In the genomic region with DNA sequence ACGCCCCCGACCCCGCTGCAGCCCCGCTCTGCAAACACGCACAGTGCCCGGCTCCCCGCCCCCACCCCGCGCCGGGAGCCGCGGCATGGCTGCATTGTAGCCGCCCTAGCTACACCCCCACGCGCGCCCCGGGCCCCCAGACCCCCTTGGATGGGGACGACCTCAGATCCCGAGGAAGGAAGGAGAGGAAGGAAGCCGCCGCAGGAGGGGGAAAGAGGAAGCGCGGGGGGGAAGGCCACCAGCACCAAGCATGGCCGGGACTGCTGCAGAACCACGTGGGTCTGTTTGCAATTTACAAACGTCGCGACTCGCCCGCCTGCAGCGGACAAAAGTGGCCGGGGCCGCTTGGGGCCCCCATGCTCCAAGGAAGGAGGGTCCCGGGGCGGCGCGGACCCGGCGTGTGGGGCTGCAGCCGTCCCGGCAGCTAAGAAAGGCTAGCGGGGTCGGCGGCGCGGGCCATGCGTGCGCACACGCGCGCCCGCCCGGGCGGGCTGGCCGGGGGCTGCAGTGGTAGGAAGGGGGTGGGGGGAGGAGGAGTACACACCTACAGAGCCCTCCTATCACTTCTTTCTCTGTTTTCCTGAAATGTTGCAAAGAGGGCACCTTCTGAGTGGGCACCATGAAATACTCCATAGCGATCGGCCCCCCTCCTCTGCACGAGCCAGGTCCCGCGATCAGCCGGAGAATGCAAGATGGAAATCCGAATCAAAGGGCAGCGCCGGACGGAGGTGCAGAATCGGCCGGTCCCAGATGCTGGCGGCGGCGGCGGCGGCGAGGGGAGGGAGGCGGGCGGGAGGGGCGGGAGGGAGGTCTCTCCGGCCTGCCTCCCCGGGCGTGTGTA, we compare ENCODE assay signal across 1 cellular context.
TF ChIP-seq lines count a peak whose summit lies in the region.

No MANE protein-coding gene starts in this region.

TF ChIP-seq in GM12878, 131 proteins besides CTCF, POLR2A, EP300 and RAD21 (continued from another document):
- TF ChIP-seq CBX3 (IDR thresholded peaks at IDR 0.05; ENCODE audit: borderline replicate concordance, low read depth) (no peak), KLF5 (IDR thresholded peaks at IDR 0.05; ENCODE audit: partially characterized antibody) (no peak), CREM (IDR thresholded peaks at IDR 0.05; ENCODE audit: low read depth) (no peak), ZNF274 (IDR thresholded peaks at IDR 0.05; ENCODE audit: insufficient read depth, insufficient read length) (no peak), RAD51 (IDR thresholded peaks at IDR 0.05) (no peak), EED (IDR thresholded peaks at IDR 0.05; ENCODE audit: low read depth) (no peak), IKZF1 (conservative IDR thresholded peaks at IDR 0.05) (no peak), ZBED1 (IDR thresholded peaks at IDR 0.05; ENCODE audit: borderline replicate concordance) (no peak), CHD2 (IDR thresholded peaks at IDR 0.05; ENCODE audit: borderline replicate concordance, low read depth, low read length) (no peak), TAF1 (IDR thresholded peaks at IDR 0.05; ENCODE audit: borderline replicate concordance, low read depth, low read length) (peak; percentile 27; the same call in 1 of the 2 replicates), SIN3A (IDR thresholded peaks at IDR 0.05; ENCODE audit: low read depth, low read length) (peak; percentile 68), PML (IDR thresholded peaks at IDR 0.05; ENCODE audit: low read length) (no peak), SUZ12 (IDR thresholded peaks at IDR 0.05; ENCODE audit: unreplicated experiment) (no peak), POLR2AphosphoS2 (IDR thresholded peaks at IDR 0.05; ENCODE audit: low read depth, low read length) (0 out of 2 replicates have a peak, but pooled peaks have one; percentile 22), TARDBP (IDR thresholded peaks at IDR 0.05; ENCODE audit: borderline replicate concordance) (no peak), CBX5 (IDR thresholded peaks at IDR 0.05; ENCODE audit: low read depth) (no peak)
- TF ChIP-seq, protein P1, sequence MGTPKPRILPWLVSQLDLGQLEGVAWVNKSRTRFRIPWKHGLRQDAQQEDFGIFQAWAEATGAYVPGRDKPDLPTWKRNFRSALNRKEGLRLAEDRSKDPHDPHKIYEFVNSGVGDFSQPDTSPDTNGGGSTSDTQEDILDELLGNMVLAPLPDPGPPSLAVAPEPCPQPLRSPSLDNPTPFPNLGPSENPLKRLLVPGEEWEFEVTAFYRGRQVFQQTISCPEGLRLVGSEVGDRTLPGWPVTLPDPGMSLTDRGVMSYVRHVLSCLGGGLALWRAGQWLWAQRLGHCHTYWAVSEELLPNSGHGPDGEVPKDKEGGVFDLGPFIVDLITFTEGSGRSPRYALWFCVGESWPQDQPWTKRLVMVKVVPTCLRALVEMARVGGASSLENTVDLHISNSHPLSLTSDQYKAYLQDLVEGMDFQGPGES (IDR thresholded peaks at IDR 0.05), result no peak
- TF ChIP-seq, protein P2, sequence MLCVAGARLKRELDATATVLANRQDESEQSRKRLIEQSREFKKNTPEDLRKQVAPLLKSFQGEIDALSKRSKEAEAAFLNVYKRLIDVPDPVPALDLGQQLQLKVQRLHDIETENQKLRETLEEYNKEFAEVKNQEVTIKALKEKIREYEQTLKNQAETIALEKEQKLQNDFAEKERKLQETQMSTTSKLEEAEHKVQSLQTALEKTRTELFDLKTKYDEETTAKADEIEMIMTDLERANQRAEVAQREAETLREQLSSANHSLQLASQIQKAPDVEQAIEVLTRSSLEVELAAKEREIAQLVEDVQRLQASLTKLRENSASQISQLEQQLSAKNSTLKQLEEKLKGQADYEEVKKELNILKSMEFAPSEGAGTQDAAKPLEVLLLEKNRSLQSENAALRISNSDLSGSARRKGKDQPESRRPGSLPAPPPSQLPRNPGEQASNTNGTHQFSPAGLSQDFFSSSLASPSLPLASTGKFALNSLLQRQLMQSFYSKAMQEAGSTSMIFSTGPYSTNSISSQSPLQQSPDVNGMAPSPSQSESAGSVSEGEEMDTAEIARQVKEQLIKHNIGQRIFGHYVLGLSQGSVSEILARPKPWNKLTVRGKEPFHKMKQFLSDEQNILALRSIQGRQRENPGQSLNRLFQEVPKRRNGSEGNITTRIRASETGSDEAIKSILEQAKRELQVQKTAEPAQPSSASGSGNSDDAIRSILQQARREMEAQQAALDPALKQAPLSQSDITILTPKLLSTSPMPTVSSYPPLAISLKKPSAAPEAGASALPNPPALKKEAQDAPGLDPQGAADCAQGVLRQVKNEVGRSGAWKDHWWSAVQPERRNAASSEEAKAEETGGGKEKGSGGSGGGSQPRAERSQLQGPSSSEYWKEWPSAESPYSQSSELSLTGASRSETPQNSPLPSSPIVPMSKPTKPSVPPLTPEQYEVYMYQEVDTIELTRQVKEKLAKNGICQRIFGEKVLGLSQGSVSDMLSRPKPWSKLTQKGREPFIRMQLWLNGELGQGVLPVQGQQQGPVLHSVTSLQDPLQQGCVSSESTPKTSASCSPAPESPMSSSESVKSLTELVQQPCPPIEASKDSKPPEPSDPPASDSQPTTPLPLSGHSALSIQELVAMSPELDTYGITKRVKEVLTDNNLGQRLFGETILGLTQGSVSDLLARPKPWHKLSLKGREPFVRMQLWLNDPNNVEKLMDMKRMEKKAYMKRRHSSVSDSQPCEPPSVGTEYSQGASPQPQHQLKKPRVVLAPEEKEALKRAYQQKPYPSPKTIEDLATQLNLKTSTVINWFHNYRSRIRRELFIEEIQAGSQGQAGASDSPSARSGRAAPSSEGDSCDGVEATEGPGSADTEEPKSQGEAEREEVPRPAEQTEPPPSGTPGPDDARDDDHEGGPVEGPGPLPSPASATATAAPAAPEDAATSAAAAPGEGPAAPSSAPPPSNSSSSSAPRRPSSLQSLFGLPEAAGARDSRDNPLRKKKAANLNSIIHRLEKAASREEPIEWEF (IDR thresholded peaks at IDR 0.05; ENCODE audit: insufficient replicate concordance, low read depth, low read length), result no peak
- TF ChIP-seq, protein P3, sequence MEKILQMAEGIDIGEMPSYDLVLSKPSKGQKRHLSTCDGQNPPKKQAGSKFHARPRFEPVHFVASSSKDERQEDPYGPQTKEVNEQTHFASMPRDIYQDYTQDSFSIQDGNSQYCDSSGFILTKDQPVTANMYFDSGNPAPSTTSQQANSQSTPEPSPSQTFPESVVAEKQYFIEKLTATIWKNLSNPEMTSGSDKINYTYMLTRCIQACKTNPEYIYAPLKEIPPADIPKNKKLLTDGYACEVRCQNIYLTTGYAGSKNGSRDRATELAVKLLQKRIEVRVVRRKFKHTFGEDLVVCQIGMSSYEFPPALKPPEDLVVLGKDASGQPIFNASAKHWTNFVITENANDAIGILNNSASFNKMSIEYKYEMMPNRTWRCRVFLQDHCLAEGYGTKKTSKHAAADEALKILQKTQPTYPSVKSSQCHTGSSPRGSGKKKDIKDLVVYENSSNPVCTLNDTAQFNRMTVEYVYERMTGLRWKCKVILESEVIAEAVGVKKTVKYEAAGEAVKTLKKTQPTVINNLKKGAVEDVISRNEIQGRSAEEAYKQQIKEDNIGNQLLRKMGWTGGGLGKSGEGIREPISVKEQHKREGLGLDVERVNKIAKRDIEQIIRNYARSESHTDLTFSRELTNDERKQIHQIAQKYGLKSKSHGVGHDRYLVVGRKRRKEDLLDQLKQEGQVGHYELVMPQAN (conservative IDR thresholded peaks at IDR 0.05), result peak; percentile 77
- TF ChIP-seq, protein P4, sequence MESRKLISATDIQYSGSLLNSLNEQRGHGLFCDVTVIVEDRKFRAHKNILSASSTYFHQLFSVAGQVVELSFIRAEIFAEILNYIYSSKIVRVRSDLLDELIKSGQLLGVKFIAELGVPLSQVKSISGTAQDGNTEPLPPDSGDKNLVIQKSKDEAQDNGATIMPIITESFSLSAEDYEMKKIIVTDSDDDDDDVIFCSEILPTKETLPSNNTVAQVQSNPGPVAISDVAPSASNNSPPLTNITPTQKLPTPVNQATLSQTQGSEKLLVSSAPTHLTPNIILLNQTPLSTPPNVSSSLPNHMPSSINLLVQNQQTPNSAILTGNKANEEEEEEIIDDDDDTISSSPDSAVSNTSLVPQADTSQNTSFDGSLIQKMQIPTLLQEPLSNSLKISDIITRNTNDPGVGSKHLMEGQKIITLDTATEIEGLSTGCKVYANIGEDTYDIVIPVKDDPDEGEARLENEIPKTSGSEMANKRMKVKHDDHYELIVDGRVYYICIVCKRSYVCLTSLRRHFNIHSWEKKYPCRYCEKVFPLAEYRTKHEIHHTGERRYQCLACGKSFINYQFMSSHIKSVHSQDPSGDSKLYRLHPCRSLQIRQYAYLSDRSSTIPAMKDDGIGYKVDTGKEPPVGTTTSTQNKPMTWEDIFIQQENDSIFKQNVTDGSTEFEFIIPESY (IDR thresholded peaks at IDR 0.05), result no peak
- TF ChIP-seq, protein P5, sequence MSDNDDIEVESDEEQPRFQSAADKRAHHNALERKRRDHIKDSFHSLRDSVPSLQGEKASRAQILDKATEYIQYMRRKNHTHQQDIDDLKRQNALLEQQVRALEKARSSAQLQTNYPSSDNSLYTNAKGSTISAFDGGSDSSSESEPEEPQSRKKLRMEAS (IDR thresholded peaks at IDR 0.05; ENCODE audit: low read depth, low read length), result peak; percentile 65
